In the genomic region with DNA sequence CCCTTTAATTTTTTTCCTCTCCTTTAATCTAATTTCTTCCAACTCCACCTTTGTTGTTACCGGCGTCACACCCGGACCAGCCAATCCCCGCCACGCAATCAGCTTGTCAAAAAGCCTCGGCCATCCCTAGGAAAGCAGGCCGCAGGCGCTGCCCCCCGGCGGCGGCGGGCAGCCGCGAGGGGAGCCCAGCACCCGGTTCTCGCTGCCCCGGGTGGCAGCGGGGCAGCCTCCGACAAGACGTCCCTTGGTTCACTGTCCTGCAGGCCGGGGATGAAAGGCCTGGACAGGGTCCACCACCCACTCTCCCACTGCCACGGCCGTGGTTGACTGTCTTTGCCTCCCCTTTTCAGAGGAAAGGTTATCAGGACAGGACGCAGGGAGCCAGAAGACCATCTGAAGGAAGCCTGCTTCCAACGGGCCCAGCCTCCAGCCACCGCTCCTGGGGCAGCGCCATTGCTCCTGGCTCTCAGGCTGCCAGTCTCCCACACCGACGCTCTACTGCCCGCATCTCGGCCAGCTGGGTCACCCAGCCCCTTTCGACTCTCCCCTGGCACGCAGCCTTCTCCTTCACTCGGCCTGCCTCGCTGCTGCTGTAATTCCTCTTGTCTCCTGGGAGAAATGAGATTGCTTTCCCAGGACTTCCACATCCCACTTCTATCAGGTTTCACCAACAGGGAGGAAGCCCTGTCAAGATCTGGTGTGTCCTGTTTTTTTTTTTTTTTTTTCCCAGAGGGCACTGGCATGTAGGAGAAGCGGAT, we compare ENCODE assay signal across 8 cellular contexts. TPM values are rescaled to one million over a fixed set of nuclear protein-coding genes. Genes with fewer than 3 reads are reported as not detected.
DNase-seq lines count a peak whose midpoint lies in the region; ATAC-seq, FAIRE-seq and TF ChIP-seq lines count a peak whose summit lies in the region.

No MANE protein-coding gene starts in this region.

- no peak for DNase-seq in AG09309 (ENCODE audit: low read depth)
- peak; percentile 74 for DNase-seq in NCI-H345 treated with DMSO at 0.1 percent for 48 hours (lab: John Stamatoyannopoulos, UW; ENCODE audit: unreplicated experiment)
- peak; percentile 12 to 25 for DNase-seq in activated CD4-positive, alpha-beta T cell treated with anti-CD3 and anti-CD28 coated beads, Interleukin-2, amount 50 U/mL, for 4 hours
- DNase-seq in endothelial cell of umbilical vein (ENCODE audit: low read depth, low spot score): peak; percentile 71
- no peak for DNase-seq in memory B cell (ENCODE audit: low spot score in 2 of 2)

- H2AFZ ChIP-seq in endothelial cell of umbilical vein (ENCODE audit: low read depth, low read length): peak overlapping the region; percentile 43

- in situ Hi-C loops in GM18951 (cut with MboI; ENCODE audit: low sequenced_read_pairs, unreplicated experiment): loop anchor here (25.0 kb wide), 1 partner anchor 290 kb away; the partner anchor contains the start of gene GPATCH8

- ATAC-seq in memory B cell (ENCODE audit: low read depth) (no peak), GM18861 (IDR thresholded peaks at IDR 0.05; ENCODE audit: unreplicated experiment) (no peak)

- intact Hi-C loops in endothelial cell of umbilical vein (cut with micrococcal nuclease): loop anchor here (1.0 to 5.0 kb wide), 2 partner anchors 85 to 102 kb away; partner anchors contain the start of genes RUNDC3A and SLC25A39

- peak overlapping the region; percentile 95 for H3K27ac Mint-ChIP-seq in memory B cell

- H4K20me1 ChIP-seq in endothelial cell of umbilical vein (replicated peaks; ENCODE audit: control insufficient read depth, extremely low read depth, insufficient read depth, low read length): no peaks in the 10 kb centered on the region

- no peaks in the 10 kb centered on the region for H3K9me1 ChIP-seq in endothelial cell of umbilical vein (replicated peaks; ENCODE audit: control insufficient read depth, extremely low read depth, insufficient read depth, low read length)

- H3K27ac ChIP-seq in endothelial cell of umbilical vein (ENCODE audit: insufficient read depth, low read depth, low read length) (peak overlapping the region; percentile 72), subcutaneous abdominal adipose tissue (ENCODE audit: low read depth, low read length) (peak overlapping the region; percentile 84)

- H3K27me3 ChIP-seq in endothelial cell of umbilical vein (ENCODE audit: control insufficient read depth in 2 of 2, insufficient read depth in 2 of 2, low read length in 2 of 2) (no peaks in the 10 kb centered on the region), subcutaneous abdominal adipose tissue (ENCODE audit: control insufficient read depth in 5 of 5, insufficient read depth in 4 of 5, low read length in 5 of 5) (no peaks in the 10 kb centered on the region)

- H3K9me3 ChIP-seq in endothelial cell of umbilical vein (replicated peaks; ENCODE audit: control insufficient read depth, insufficient read depth, low read length): no peaks in the 10 kb centered on the region
- H3K9me3 ChIP-seq in subcutaneous abdominal adipose tissue (ENCODE audit: control insufficient read depth in 5 of 5, low read length in 5 of 5): no peaks in the 10 kb centered on the region

- CTCF ChIA-PET in endothelial cell of umbilical vein (lab: Charles Lee): interaction anchor here (0.7 to 7.3 kb wide), 17 partner anchors 11 to 301 kb away, joined by 3 to 68 read pairs (median 4); partner anchors contain the start of genes FAM171A2, RUNDC3A and SLC25A39

- H3K79me2 ChIP-seq in endothelial cell of umbilical vein (ENCODE audit: control insufficient read depth, insufficient read depth, low read length): peaks cover 19% of the 10 kb centered on the region

- TF ChIP-seq POLR2A in GM18951 (IDR thresholded peaks at IDR 0.05; ENCODE audit: extremely low read depth, insufficient read depth, insufficient read length) (peak; percentile 50), endothelial cell of umbilical vein (IDR thresholded peaks at IDR 0.05; ENCODE audit: low read depth, low read length) (peak; percentile 79)

- peak overlapping the region; percentile 93 for H3K4me3 Mint-ChIP-seq in memory B cell

- H3K9me3 Mint-ChIP-seq in memory B cell: no peaks in the 10 kb centered on the region

- BruUV-seq in endothelial cell of umbilical vein (replicated peaks; lab: Mats Ljungman, UMichigan): no TSS peak

- POLR2A ChIA-PET in endothelial cell of umbilical vein (lab: Charles Lee): interaction anchor here (0.6 to 1.4 kb wide), 4 partner anchors 23 to 94 kb away, joined by 4 to 6 read pairs (median 4); partner anchors contain the start of gene ATXN7L3

- H3K27me3 Mint-ChIP-seq in memory B cell: no peaks in the 10 kb centered on the region

- peak overlapping the region; percentile 86 for H3K4me2 ChIP-seq in endothelial cell of umbilical vein (ENCODE audit: insufficient read depth, low read length)

- dilution Hi-C loops in endothelial cell of umbilical vein (cut with MboI; ENCODE audit: extremely low pct_ligation_motif_present, low sequenced_read_pairs): no loop called here

- peak; percentile 67 for FAIRE-seq in endothelial cell of umbilical vein (lab: Jason Lieb, UNC)

- H3K9ac ChIP-seq in endothelial cell of umbilical vein (replicated peaks; ENCODE audit: extremely low read depth, insufficient read depth, low read length) (peak overlapping the region; percentile 38), subcutaneous abdominal adipose tissue (ENCODE audit: low read length in 5 of 5) (peak overlapping the region; percentile 69 to 82 (median 74))

- H3K4me3 ChIP-seq in AG09309 (ENCODE audit: control insufficient read depth, low read depth, low read length): peak overlapping the region; percentile 77
- peak overlapping the region; percentile 34 to 68 (median 46) for H3K4me3 ChIP-seq in endothelial cell of umbilical vein (replicated peaks in 1 of 3; ENCODE audit: insufficient read depth in 1 of 3, low read depth in 1 of 3, low read length in 3 of 3)
- peak overlapping the region; percentile 69 to 89 (median 79) for H3K4me3 ChIP-seq in subcutaneous abdominal adipose tissue (ENCODE audit: low read depth in 1 of 5, low read length in 5 of 5)

- H3K36me3 ChIP-seq in endothelial cell of umbilical vein (ENCODE audit: control insufficient read depth in 2 of 2, extremely low read depth in 1 of 2, insufficient read depth in 2 of 2, low read length in 2 of 2): no peaks in the 10 kb centered on the region
- H3K36me3 ChIP-seq in subcutaneous abdominal adipose tissue (ENCODE audit: control insufficient read depth in 5 of 5, insufficient read depth in 5 of 5, low read length in 5 of 5): no peaks in the 10 kb centered on the region

- H3K36me3 Mint-ChIP-seq in memory B cell: no peaks in the 10 kb centered on the region

- H3K4me1 ChIP-seq in endothelial cell of umbilical vein (ENCODE audit: control insufficient read depth, extremely low read depth, insufficient read depth, low read length) (peaks cover 37% of the 10 kb centered on the region), subcutaneous abdominal adipose tissue (ENCODE audit: control insufficient read depth in 5 of 5, insufficient read depth in 5 of 5, low read length in 5 of 5) (peaks cover 17 to 46% (median 38%) of the 10 kb centered on the region in 5 donors)

- TF ChIP-seq CTCF in AG09309 (IDR thresholded peaks at IDR 0.05; ENCODE audit: control insufficient read depth, insufficient read depth, low read depth, low read length, missing control alignments) (no peak), endothelial cell of umbilical vein (IDR thresholded peaks at IDR 0.05; ENCODE audit: extremely low read depth in 1 of 2, insufficient read depth in 1 of 2, low read depth in 1 of 2, low read length in 2 of 2) (peak; percentile 12 to 34)

- H3K4me1 Mint-ChIP-seq in memory B cell: peaks cover 14% of the 10 kb centered on the region

RNA-seq across cellular contexts. Expression of gene UBTF, which starts 2.8 kb away (rescaled TPM):
- total RNA-seq in endothelial cell of umbilical vein: 74.3 and 84.7 TPM in 2 replicates
- polyA plus RNA-seq in endothelial cell of umbilical vein: 10.8 and 14.7 TPM in 2 replicates
- 28.1 and 28.3 TPM in 2 replicates for polyA plus RNA-seq in endothelial cell of umbilical vein (2011; cell fraction: cytosol; rRNA removed)
- polyA plus RNA-seq in endothelial cell of umbilical vein (2011; cell fraction: nucleus; rRNA removed): 48.7 and 49.3 TPM in 2 replicates
- polyA plus RNA-seq in endothelial cell of umbilical vein (2012): 47.1 and 56.1 TPM in 2 replicates
- polyA minus RNA-seq in endothelial cell of umbilical vein: 23.8 and 24.3 TPM in 2 replicates
- polyA minus RNA-seq in endothelial cell of umbilical vein (2011; cell fraction: cytosol; rRNA and poly(A)+ RNA removed): 28.3 TPM
- polyA minus RNA-seq in endothelial cell of umbilical vein (2011; cell fraction: nucleus; rRNA and poly(A)+ RNA removed): 17.2 and 26.2 TPM in 2 replicates

RNA-seq across cellular contexts. Expression of gene ATXN7L3, which starts 22.6 kb away (rescaled TPM):
- total RNA-seq in endothelial cell of umbilical vein: 82.5 and 102 TPM in 2 replicates
- 50.7 and 61.3 TPM in 2 replicates for polyA plus RNA-seq in endothelial cell of umbilical vein
- 54.4 and 57.8 TPM in 2 replicates for polyA plus RNA-seq in endothelial cell of umbilical vein (2011; cell fraction: cytosol; rRNA removed)
- polyA plus RNA-seq in endothelial cell of umbilical vein (2011; cell fraction: nucleus; rRNA removed): 139 and 153 TPM in 2 replicates
- polyA plus RNA-seq in endothelial cell of umbilical vein (2012): 47.6 and 49.1 TPM in 2 replicates
- polyA minus RNA-seq in endothelial cell of umbilical vein: 74.9 and 97.1 TPM in 2 replicates
- 18.7 TPM for polyA minus RNA-seq in endothelial cell of umbilical vein (2011; cell fraction: cytosol; rRNA and poly(A)+ RNA removed)
- polyA minus RNA-seq in endothelial cell of umbilical vein (2011; cell fraction: nucleus; rRNA and poly(A)+ RNA removed): 36.1 and 38.2 TPM in 2 replicates

RNA-seq across cellular contexts. Expression of gene TMUB2, which starts 35.5 kb away (rescaled TPM):
- total RNA-seq in endothelial cell of umbilical vein: 39.5 and 43.6 TPM in 2 replicates
- polyA plus RNA-seq in endothelial cell of umbilical vein: 72.5 and 80.0 TPM in 2 replicates
- 50.3 and 55.3 TPM in 2 replicates for polyA plus RNA-seq in endothelial cell of umbilical vein (2011; cell fraction: cytosol; rRNA removed)
- 150 and 171 TPM in 2 replicates for polyA plus RNA-seq in endothelial cell of umbilical vein (2011; cell fraction: nucleus; rRNA removed)
- polyA plus RNA-seq in endothelial cell of umbilical vein (2012): 32.2 and 40.6 TPM in 2 replicates
- 48.4 and 54.9 TPM in 2 replicates for polyA minus RNA-seq in endothelial cell of umbilical vein
- polyA minus RNA-seq in endothelial cell of umbilical vein (2011; cell fraction: cytosol; rRNA and poly(A)+ RNA removed): 11.1 TPM
- 18.8 and 24.1 TPM in 2 replicates for polyA minus RNA-seq in endothelial cell of umbilical vein (2011; cell fraction: nucleus; rRNA and poly(A)+ RNA removed)

RNA-seq across cellular contexts. Expression of gene SLC4A1, which starts 45.6 kb away (rescaled TPM):
- not detected in 2 replicates for total RNA-seq in endothelial cell of umbilical vein
- polyA plus RNA-seq in endothelial cell of umbilical vein: not detected in 2 replicates
- polyA plus RNA-seq in endothelial cell of umbilical vein (2011; cell fraction: cytosol; rRNA removed): not detected in 2 replicates
- polyA plus RNA-seq in endothelial cell of umbilical vein (2011; cell fraction: nucleus; rRNA removed): not detected in 2 replicates
- polyA plus RNA-seq in endothelial cell of umbilical vein (2012): not detected in 2 replicates
- polyA minus RNA-seq in endothelial cell of umbilical vein: not detected in 2 replicates
- polyA minus RNA-seq in endothelial cell of umbilical vein (2011; cell fraction: cytosol; rRNA and poly(A)+ RNA removed): not detected
- polyA minus RNA-seq in endothelial cell of umbilical vein (2011; cell fraction: nucleus; rRNA and poly(A)+ RNA removed): not detected in 2 replicates

RNA-seq across cellular contexts. Expression of gene ASB16, which starts 51.8 kb away (rescaled TPM):
- total RNA-seq in endothelial cell of umbilical vein: not detected in 2 replicates
- not detected in 2 replicates for polyA plus RNA-seq in endothelial cell of umbilical vein
- not detected in 2 replicates for polyA plus RNA-seq in endothelial cell of umbilical vein (2011; cell fraction: cytosol; rRNA removed)
- 0.17 and 0.20 TPM in 2 replicates for polyA plus RNA-seq in endothelial cell of umbilical vein (2011; cell fraction: nucleus; rRNA removed)
- 0.65 and 0.96 TPM in 2 replicates for polyA plus RNA-seq in endothelial cell of umbilical vein (2012)
- polyA minus RNA-seq in endothelial cell of umbilical vein: not detected in 2 replicates
- polyA minus RNA-seq in endothelial cell of umbilical vein (2011; cell fraction: cytosol; rRNA and poly(A)+ RNA removed): not detected
- polyA minus RNA-seq in endothelial cell of umbilical vein (2011; cell fraction: nucleus; rRNA and poly(A)+ RNA removed): 0.24 TPM in 1 of 2 replicates, not detected in the other

Comparison
In these comparisons a context has a peak if more than half of its experiments do, and no peak if none do; other contexts are left out.
1. DNase-seq: peak in NCI-H345 treated with DMSO at 0.1 percent for 48 hours (single experiment), activated CD4-positive, alpha-beta T cell treated with anti-CD3 and anti-CD28 coated beads, Interleukin-2, amount 50 U/mL, for 4 hours (2 of 2) and endothelial cell of umbilical vein (single experiment); none in AG09309 (single experiment) and memory B cell (0 of 2).
2. Peak in every context shown above with its lines, with median percentiles within 50 percentile points of each other: H3K4me3 ChIP-seq.